9 cellular contexts compared by ENCODE assay signal in the genomic region with DNA sequence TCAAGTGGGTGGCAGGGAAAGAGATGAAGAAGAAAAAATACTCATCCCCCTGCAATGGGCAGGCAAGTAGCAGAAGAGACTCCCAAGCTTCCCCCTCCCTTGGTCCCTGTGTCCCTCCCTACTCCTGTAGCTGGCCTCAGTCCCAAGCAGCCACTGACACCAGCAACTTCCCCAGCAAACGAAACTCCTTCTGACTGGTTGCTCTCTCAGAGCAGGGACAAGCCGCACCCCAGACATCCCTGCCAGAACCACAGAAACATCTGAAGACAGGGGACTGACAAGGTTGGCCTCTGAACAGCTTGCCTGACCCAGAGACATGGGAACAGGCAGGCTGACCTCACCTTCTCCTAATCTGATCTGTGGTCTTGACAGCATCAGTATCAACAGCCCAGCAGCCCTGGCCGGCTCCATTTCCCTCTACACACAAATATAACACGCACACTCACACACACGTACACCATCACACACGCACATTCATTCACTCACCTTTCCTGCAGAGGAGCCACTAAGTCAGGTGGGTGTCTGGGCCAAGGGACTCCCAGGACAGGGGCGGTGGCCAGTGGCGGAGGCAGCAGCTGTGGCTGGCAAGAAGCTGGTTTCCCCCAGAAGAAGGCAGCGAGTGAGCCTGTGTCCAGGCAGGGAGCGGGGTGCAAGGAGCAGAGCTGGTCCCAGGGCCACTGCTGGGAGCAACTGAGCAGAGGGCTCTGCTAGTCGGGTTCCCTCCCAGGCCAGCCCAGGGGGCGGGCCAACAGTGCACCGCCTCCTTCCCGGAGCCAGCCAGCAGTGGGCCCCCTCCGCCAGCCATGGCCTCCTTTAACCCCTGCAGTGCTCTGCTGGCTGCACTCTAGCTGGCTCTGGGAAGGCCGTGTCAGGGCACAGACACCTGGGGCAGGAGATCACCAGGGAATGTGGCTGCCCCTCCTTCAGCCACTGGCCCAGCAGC. TPM values are rescaled to one million over a fixed set of nuclear protein-coding genes. Genes with fewer than 3 reads are reported as not detected.
A peak's percentile ranks its signal among the peaks of the same experiment; 100 is the strongest.
DNase-seq lines count a peak whose midpoint lies in the region; ATAC-seq and TF ChIP-seq lines count a peak whose summit lies in the region.
"Had no signal": no experiment of that assay in that cellular context is flagged by ENCODE, and none has a peak within 500 bp of the region (broad histone marks: within the 10 kb centered on the region; RNA-seq: fewer than 3 reads in every experiment).

No MANE protein-coding gene starts in this region.

- no peak overlapping the region for H3K27ac Mint-ChIP-seq in activated CD8-positive, alpha-beta T cell treated with anti-CD3 and anti-CD28 coated beads for 36 hours
- no peak overlapping the region for H3K27ac Mint-ChIP-seq in T-helper 2 cell treated with Interferon-gamma antibody and Interleukin-4, amounts not matched to agents 5 μg/mL and 100 μg/mL, for 36 hours

- POLR2A ChIA-PET in activated CD8-positive, alpha-beta T cell treated with anti-CD3 and anti-CD28 coated beads for 36 hours (lab: Charles Lee) = no interaction called here

- WGBS in ovary, 3 donors = 9 to 11% (median 10%) methylated on average over 16 of the region's 16 CpGs

- peak overlapping the region; percentile 50 for H3K4me3 ChIP-seq in ovary

- intact Hi-C loops in activated CD8-positive, alpha-beta T cell treated with anti-CD3 and anti-CD28 coated beads for 36 hours (cut with micrococcal nuclease) = no loop called here
- intact Hi-C loops in Right ventricle myocardium superior (cut with DNase I) = loop anchor here (2.0 kb wide), 1 partner anchor 45 kb away; no protein-coding TSS in a partner anchor
- intact Hi-C loops in ovary (cut with DNase I) = loop anchor here in 3 of 4 donors (2.0 to 5.0 kb wide), 4 partner anchors 34 to 51 kb away; no protein-coding TSS in a partner anchor

- H3K27me3 Mint-ChIP-seq in activated CD8-positive, alpha-beta T cell treated with anti-CD3 and anti-CD28 coated beads for 36 hours = peaks cover 22% of the 10 kb centered on the region
- peaks cover 28% of the 10 kb centered on the region for H3K27me3 Mint-ChIP-seq in T-helper 2 cell treated with Interferon-gamma antibody and Interleukin-4, amounts not matched to agents 5 μg/mL and 100 μg/mL, for 36 hours (ENCODE audit: low read depth)

- ATAC-seq in activated CD8-positive, alpha-beta T cell treated with anti-CD3 and anti-CD28 coated beads for 36 hours = peak; percentile 76
- ATAC-seq in Right ventricle myocardium superior (ENCODE audit: poor library complexity) = peak; percentile 88

- CTCF ChIA-PET in activated CD8-positive, alpha-beta T cell treated with anti-CD3 and anti-CD28 coated beads for 36 hours (lab: Charles Lee) = interaction anchor here (1.8 to 2.5 kb wide), 3 partner anchors 57 to 154 kb away, joined by 5 to 8 read pairs (median 7); no protein-coding TSS in a partner anchor

- DNase-seq in COLO668 (lab: John Stamatoyannopoulos, UW; ENCODE audit: unreplicated experiment) (peak; percentile 82), Right ventricle myocardium superior (peak; percentile 92), ovary (peak; percentile 76 to 89 (median 82)), GM19240 (ENCODE audit: insufficient read length, low spot score) (no peak), NCI-H1105 treated with DMSO at 0.1 percent for 48 hours (lab: John Stamatoyannopoulos, UW) (no peak)
- DNase-seq in activated CD8-positive, alpha-beta T cell treated with anti-CD3 and anti-CD28 coated beads for 36 hours = peak; percentile 19
- no peak for DNase-seq in T-helper 2 cell treated with Interferon-gamma antibody and Interleukin-4, amounts not matched to agents 5 μg/mL and 100 μg/mL, for 36 hours (ENCODE audit: low spot score)

- peak overlapping the region; percentile 61 to 68 for H3K27ac ChIP-seq in ovary
- H3K27ac ChIP-seq: HL-60 had no signal

- TF ChIP-seq EP300 in Ishikawa (IDR thresholded peaks at IDR 0.05; ENCODE audit: borderline replicate concordance) (no peak), ovary (IDR thresholded peaks at IDR 0.05) (no peak)

- H3K4me3 Mint-ChIP-seq in activated CD8-positive, alpha-beta T cell treated with anti-CD3 and anti-CD28 coated beads for 36 hours = no peak overlapping the region
- H3K4me3 Mint-ChIP-seq in T-helper 2 cell treated with Interferon-gamma antibody and Interleukin-4, amounts not matched to agents 5 μg/mL and 100 μg/mL, for 36 hours = no peak overlapping the region

- peak; percentile 53 for TF ChIP-seq RAD21 in Ishikawa (IDR thresholded peaks at IDR 0.05; ENCODE audit: low read depth)

- H3K36me3 ChIP-seq in ovary = no peaks in the 10 kb centered on the region

- H3K9me3 Mint-ChIP-seq in activated CD8-positive, alpha-beta T cell treated with anti-CD3 and anti-CD28 coated beads for 36 hours = no peaks in the 10 kb centered on the region
- no peaks in the 10 kb centered on the region for H3K9me3 Mint-ChIP-seq in T-helper 2 cell treated with Interferon-gamma antibody and Interleukin-4, amounts not matched to agents 5 μg/mL and 100 μg/mL, for 36 hours

- H3K4me1 Mint-ChIP-seq in activated CD8-positive, alpha-beta T cell treated with anti-CD3 and anti-CD28 coated beads for 36 hours (ENCODE audit: low read depth) = no peaks in the 10 kb centered on the region
- H3K4me1 Mint-ChIP-seq in T-helper 2 cell treated with Interferon-gamma antibody and Interleukin-4, amounts not matched to agents 5 μg/mL and 100 μg/mL, for 36 hours (ENCODE audit: low read depth) = no peaks in the 10 kb centered on the region

- TF ChIP-seq CTCF in activated CD8-positive, alpha-beta T cell treated with anti-CD3 and anti-CD28 coated beads for 36 hours (IDR thresholded peaks at IDR 0.05) = no peak
- TF ChIP-seq CTCF in ovary (IDR thresholded peaks at IDR 0.05) = peak in 2 of 3 donors; percentile 40

- no peaks in the 10 kb centered on the region for H3K36me3 Mint-ChIP-seq in activated CD8-positive, alpha-beta T cell treated with anti-CD3 and anti-CD28 coated beads for 36 hours (ENCODE audit: low read depth)
- no peaks in the 10 kb centered on the region for H3K36me3 Mint-ChIP-seq in T-helper 2 cell treated with Interferon-gamma antibody and Interleukin-4, amounts not matched to agents 5 μg/mL and 100 μg/mL, for 36 hours (ENCODE audit: low read depth)

- TF ChIP-seq POLR2A in ovary (IDR thresholded peaks at IDR 0.05) = peak; percentile 37

- H3K9me3 ChIP-seq in ovary = no peaks in the 10 kb centered on the region

- no peaks in the 10 kb centered on the region for H3K27me3 ChIP-seq in ovary

- H3K4me1 ChIP-seq in ovary (ENCODE audit: insufficient read depth) = peaks cover 26% of the 10 kb centered on the region

TF ChIP-seq in Ishikawa, 13 proteins besides CTCF, POLR2A, EP300 and RAD21:
- TF ChIP-seq ZBTB7A (IDR thresholded peaks at IDR 0.05; ENCODE audit: low read depth) (0 out of 2 replicates have a peak, but pooled peaks have one; percentile 41), YY1 (IDR thresholded peaks at IDR 0.05; ENCODE audit: low read depth) (peak; percentile 64; the same call in 1 of the 2 replicates), TAF1 (IDR thresholded peaks at IDR 0.05; ENCODE audit: low read depth) (no peak; the same call in 1 of the 2 replicates), EGR1 (IDR thresholded peaks at IDR 0.05) (no peak), NFIC (IDR thresholded peaks at IDR 0.05) (peak; percentile 32; the same call in 1 of the 2 replicates), CEBPB (IDR thresholded peaks at IDR 0.05) (no peak)

RNA-seq across cellular contexts. Expression of a gene that starts 59.1 kb away (rescaled TPM):
- 1 to 10 TPM; 1.8 to 2.0 TPM for total RNA-seq in activated CD8-positive, alpha-beta T cell treated with anti-CD3 and anti-CD28 coated beads for 36 hours
- total RNA-seq in Right ventricle myocardium superior = 722 TPM
- total RNA-seq in ovary = 100 to 1,000 TPM; 141 to 568 (median 366) TPM
- polyA plus RNA-seq in ovary = 100 to 1,000 TPM; 140 to 278 TPM

Comparison
In these comparisons a context has a peak if more than half of its experiments do, and no peak if none do; other contexts are left out.
1. DNase-seq: peak in COLO668 (single experiment), activated CD8-positive, alpha-beta T cell treated with anti-CD3 and anti-CD28 coated beads for 36 hours (single experiment), Right ventricle myocardium superior (single experiment) and ovary (5 of 5); none in GM19240 (single experiment), NCI-H1105 treated with DMSO at 0.1 percent for 48 hours (single experiment) and T-helper 2 cell treated with Interferon-gamma antibody and Interleukin-4, amounts not matched to agents 5 μg/mL and 100 μg/mL, for 36 hours (single experiment).
2. RNA of a gene that starts 59.1 kb away (total RNA-seq): 722 TPM in Right ventricle myocardium superior (single experiment) and 141 to 568 TPM in ovary; 1.8 to 2.0 TPM in activated CD8-positive, alpha-beta T cell treated with anti-CD3 and anti-CD28 coated beads for 36 hours; every median in the first group is over 10 times any median in the second.